ENCODE assay signal across 23 cellular contexts in genomic region chr2:20390524-20391123, GRCh38. TPM values are rescaled to one million over a fixed set of nuclear protein-coding genes. Genes with fewer than 3 reads are reported as not detected.
DNase-seq lines count a peak whose midpoint lies in the region; FAIRE-seq and TF ChIP-seq lines count a peak whose summit lies in the region.
"Had no signal": no experiment of that assay in that cellular context is flagged by ENCODE, and none has a peak within 500 bp of the region (broad histone marks: within the 10 kb centered on the region; RNA-seq: fewer than 3 reads in every experiment).

No MANE protein-coding gene starts in this region.

- H3K27ac ChIP-seq in angular gyrus (ENCODE audit: low read depth, low read length) = peak overlapping the region; percentile 14
- H3K27ac ChIP-seq in spleen = no peak overlapping the region
- H3K27ac ChIP-seq: BLaER1 had no signal

- TF ChIP-seq CTCF in osteocyte (IDR thresholded peaks at IDR 0.05) = no peak
- TF ChIP-seq CTCF in spleen (IDR thresholded peaks at IDR 0.05 in 8 of 11, conservative IDR thresholded peaks at IDR 0.05 in 3 of 11) = no peak

- no peaks in the 10 kb centered on the region for H3K36me3 Mint-ChIP-seq in osteocyte (ENCODE audit: unreplicated experiment)
- H3K36me3 Mint-ChIP-seq: CD8-positive, alpha-beta T cell had no signal

- no peak for TF ChIP-seq POLR2A in spleen (IDR thresholded peaks at IDR 0.05)

- DNase-seq in AG20443 (ENCODE audit: low spot score) (peak; percentile 33), HTR-8/SVneo (ENCODE audit: insufficient read length, low spot score) (no peak), osteocyte (ENCODE audit: extremely low spot score, unreplicated experiment) (peak; percentile 67), T-helper 1 cell (no peak), spleen (no peak), activated gamma-delta T cell treated with Interleukin-2 at 50 U/mL for 16 hours (no peak)
- DNase-seq: DMS53, KBM-7, NCI-H1105 treated with DMSO at 0.1 percent for 48 hours, NCI-H1694, NCI-H524, NCI-H82, OCI-M1, RPMI8226, SIG-M5 had no signal

- H3K4me1 ChIP-seq in spleen = no peaks in the 10 kb centered on the region
- H3K4me1 ChIP-seq: BLaER1 had no signal

- no peaks in the 10 kb centered on the region for H3K9me3 ChIP-seq in spleen
- H3K9me3 ChIP-seq: BLaER1 had no signal

- H3K9me3 Mint-ChIP-seq in osteocyte (ENCODE audit: unreplicated experiment) = no peaks in the 10 kb centered on the region
- H3K9me3 Mint-ChIP-seq: CD8-positive, alpha-beta T cell had no signal

- WGBS in spleen, 5 donors = 77 to 87% (median 86%) methylated on average over 7 of the region's 7 CpGs

- peaks cover 2% of the 10 kb centered on the region for H3K4me1 Mint-ChIP-seq in osteocyte (ENCODE audit: unreplicated experiment)

- no peak overlapping the region for H3K27ac Mint-ChIP-seq in osteocyte (ENCODE audit: unreplicated experiment)
- H3K27ac Mint-ChIP-seq: CD8-positive, alpha-beta T cell had no signal

- H3K27me3 ChIP-seq in spleen (replicated peaks in 1 of 7) = peaks cover 0 to 7% (median 0%) of the 10 kb centered on the region in 7 donors
- H3K27me3 ChIP-seq: BLaER1 had no signal

- H3K4me3 ChIP-seq in spleen = no peak overlapping the region
- H3K4me3 ChIP-seq: BLaER1 had no signal

- intact Hi-C loops in spleen (cut with DNase I; ENCODE audit: low total_unique reads) = no loop called here

- peaks cover 41% of the 10 kb centered on the region for H3K27me3 Mint-ChIP-seq in osteocyte (ENCODE audit: unreplicated experiment)

- H3K4me3 Mint-ChIP-seq in osteocyte (ENCODE audit: unreplicated experiment) = no peak overlapping the region
- H3K4me3 Mint-ChIP-seq: CD8-positive, alpha-beta T cell had no signal

- no peaks in the 10 kb centered on the region for H3K36me3 ChIP-seq in spleen
- H3K36me3 ChIP-seq: BLaER1 had no signal

- peak; percentile 76 for FAIRE-seq in HTR-8/SVneo (lab: Jason Lieb, UNC)
- FAIRE-seq: A204.1, GM12892, GM18507, H1, HepG2 had no signal

RNA-seq across cellular contexts. Expression of gene PUM2, which starts 40.0 kb away (rescaled TPM):
- 82.2 and 86.4 TPM in 2 replicates for total RNA-seq in osteocyte
- 100 to 1,000 TPM in 4 of 7 donors, 10 to 100 TPM in 3; 82.5 to 137 (median 122) TPM for total RNA-seq in spleen
- polyA plus RNA-seq in spleen = 10 to 100 TPM; 29.2 to 35.9 (median 30.1) TPM

RNA-seq across cellular contexts. Expression of gene RHOB, which starts 56.2 kb away (rescaled TPM):
- total RNA-seq in osteocyte (141 and 160 TPM in 2 replicates), spleen (100 to 1,000 TPM in 6 of 7 donors, 10 to 100 TPM in 1; 94.3 to 309 (median 233) TPM)
- 10 to 100 TPM; 32.6 to 69.0 (median 61.0) TPM for polyA plus RNA-seq in spleen

Comparison
In these comparisons a context has a peak if more than half of its experiments do, and no peak if none do; other contexts are left out.
1. DNase-seq: peak in AG20443 (single experiment) and osteocyte (single experiment); none in HTR-8/SVneo (single experiment), T-helper 1 cell (0 of 5), spleen (single experiment) and activated gamma-delta T cell treated with Interleukin-2 at 50 U/mL for 16 hours (single experiment).